In the genomic region with DNA sequence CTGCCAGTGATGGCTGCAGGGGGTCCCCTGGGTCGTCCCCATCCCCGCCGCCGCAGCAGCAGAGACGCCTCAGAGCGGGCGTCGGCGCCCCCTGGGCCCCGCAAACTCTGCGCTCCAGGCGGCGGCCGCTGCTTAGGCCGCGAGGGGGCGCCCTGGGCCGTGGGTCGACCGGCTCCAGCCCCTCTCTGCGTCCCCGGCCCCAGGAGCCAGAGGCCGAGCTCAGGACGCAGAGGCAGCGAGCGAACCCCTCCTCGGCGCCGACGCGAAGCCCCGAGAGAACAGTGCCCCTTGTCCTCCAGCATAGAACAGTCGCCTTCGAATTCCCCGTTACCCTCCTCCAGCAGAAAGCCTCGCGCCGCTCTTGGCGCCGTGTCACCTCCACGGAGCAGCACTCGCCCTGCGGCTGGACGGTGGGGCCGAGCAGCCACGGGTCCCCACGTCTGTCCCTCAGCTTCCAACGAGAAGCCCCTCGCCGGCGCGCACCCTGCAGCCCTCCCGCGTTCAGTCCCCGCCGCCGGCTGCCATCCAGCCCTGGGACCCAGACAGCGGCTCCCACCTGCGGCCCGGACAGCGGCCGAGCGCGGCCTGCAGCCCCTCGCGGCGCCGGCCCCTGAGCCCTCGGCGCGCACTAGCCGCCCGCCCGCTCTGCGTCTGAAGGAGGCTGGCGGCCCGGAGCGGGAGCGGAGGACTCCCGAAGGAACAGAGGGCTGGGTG, we compare ENCODE assay signal across 1 cellular context.
TF ChIP-seq lines count a peak whose summit lies in the region.

No MANE protein-coding gene starts in this region.

TF ChIP-seq in K562, 482 proteins besides CTCF, POLR2A, EP300 and RAD21 (continued from another document and continues in another):
- TF ChIP-seq ZKSCAN8 (CRISPR knock-in tag; IDR thresholded peaks at IDR 0.05) (no peak), ZNF699 (CRISPR knock-in tag; IDR thresholded peaks at IDR 0.05; ENCODE audit: insufficient replicate concordance) (no peak), ZEB2 (IDR thresholded peaks at IDR 0.05) (no peak), GATAD2A (IDR thresholded peaks at IDR 0.05) (peak; percentile 74; the same call in 1 of the 2 replicates), CREM (IDR thresholded peaks at IDR 0.05; ENCODE audit: low read depth) (peak; percentile 19; the same call in 1 of the 2 replicates), ZNF583 (CRISPR knock-in tag; IDR thresholded peaks at IDR 0.05) (no peak), GATAD2B (IDR thresholded peaks at IDR 0.05; ENCODE audit: borderline replicate concordance) (peak; percentile 18; the same call in 1 of the 2 replicates), FOXJ2 (tag; IDR thresholded peaks at IDR 0.05) (no peak), ZFX (CRISPR knock-in tag; IDR thresholded peaks at IDR 0.05) (peak; percentile 81), THRAP3 (IDR thresholded peaks at IDR 0.05; ENCODE audit: borderline replicate concordance) (no peak), TFAM (CRISPR knock-in tag; conservative IDR thresholded peaks at IDR 0.05) (no peak), ZNF431 (CRISPR knock-in tag; IDR thresholded peaks at IDR 0.05) (0 out of 2 replicates have a peak, but pooled peaks have one; percentile 47), PCBP2 (IDR thresholded peaks at IDR 0.05; ENCODE audit: low read depth, low read length, poor library complexity, severe bottlenecking) (no peak), NFIC (IDR thresholded peaks at IDR 0.05) (peak; percentile 57), POLR2G (IDR thresholded peaks at IDR 0.05; ENCODE audit: low read depth, low read length) (peak; percentile 53), ZKSCAN1 (IDR thresholded peaks at IDR 0.05; ENCODE audit: low read depth, low read length) (0 out of 2 replicates have a peak, but pooled peaks have one; percentile 12), XRCC5 (IDR thresholded peaks at IDR 0.05; ENCODE audit: low read depth, low read length) (peak; percentile 53; the same call in 1 of the 2 replicates)
- TF ChIP-seq, protein P1, sequence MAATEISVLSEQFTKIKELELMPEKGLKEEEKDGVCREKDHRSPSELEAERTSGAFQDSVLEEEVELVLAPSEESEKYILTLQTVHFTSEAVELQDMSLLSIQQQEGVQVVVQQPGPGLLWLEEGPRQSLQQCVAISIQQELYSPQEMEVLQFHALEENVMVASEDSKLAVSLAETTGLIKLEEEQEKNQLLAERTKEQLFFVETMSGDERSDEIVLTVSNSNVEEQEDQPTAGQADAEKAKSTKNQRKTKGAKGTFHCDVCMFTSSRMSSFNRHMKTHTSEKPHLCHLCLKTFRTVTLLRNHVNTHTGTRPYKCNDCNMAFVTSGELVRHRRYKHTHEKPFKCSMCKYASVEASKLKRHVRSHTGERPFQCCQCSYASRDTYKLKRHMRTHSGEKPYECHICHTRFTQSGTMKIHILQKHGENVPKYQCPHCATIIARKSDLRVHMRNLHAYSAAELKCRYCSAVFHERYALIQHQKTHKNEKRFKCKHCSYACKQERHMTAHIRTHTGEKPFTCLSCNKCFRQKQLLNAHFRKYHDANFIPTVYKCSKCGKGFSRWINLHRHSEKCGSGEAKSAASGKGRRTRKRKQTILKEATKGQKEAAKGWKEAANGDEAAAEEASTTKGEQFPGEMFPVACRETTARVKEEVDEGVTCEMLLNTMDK (IDR thresholded peaks at IDR 0.05; ENCODE audit: borderline replicate concordance, insufficient read depth, low read depth, low read length, poor library complexity, severe bottlenecking) = peak; percentile 88
- TF ChIP-seq, protein P2, sequence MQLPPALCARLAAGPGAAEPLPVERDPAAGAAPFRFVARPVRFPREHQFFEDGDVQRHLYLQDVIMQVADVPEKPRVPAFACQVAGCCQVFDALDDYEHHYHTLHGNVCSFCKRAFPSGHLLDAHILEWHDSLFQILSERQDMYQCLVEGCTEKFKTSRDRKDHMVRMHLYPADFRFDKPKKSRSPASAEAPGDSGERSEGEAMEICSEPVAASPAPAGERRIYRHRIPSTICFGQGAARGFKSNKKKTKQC (CRISPR knock-in tag; IDR thresholded peaks at IDR 0.05) = 0 out of 2 replicates have a peak, but pooled peaks have one; percentile 47
- TF ChIP-seq, protein P3, sequence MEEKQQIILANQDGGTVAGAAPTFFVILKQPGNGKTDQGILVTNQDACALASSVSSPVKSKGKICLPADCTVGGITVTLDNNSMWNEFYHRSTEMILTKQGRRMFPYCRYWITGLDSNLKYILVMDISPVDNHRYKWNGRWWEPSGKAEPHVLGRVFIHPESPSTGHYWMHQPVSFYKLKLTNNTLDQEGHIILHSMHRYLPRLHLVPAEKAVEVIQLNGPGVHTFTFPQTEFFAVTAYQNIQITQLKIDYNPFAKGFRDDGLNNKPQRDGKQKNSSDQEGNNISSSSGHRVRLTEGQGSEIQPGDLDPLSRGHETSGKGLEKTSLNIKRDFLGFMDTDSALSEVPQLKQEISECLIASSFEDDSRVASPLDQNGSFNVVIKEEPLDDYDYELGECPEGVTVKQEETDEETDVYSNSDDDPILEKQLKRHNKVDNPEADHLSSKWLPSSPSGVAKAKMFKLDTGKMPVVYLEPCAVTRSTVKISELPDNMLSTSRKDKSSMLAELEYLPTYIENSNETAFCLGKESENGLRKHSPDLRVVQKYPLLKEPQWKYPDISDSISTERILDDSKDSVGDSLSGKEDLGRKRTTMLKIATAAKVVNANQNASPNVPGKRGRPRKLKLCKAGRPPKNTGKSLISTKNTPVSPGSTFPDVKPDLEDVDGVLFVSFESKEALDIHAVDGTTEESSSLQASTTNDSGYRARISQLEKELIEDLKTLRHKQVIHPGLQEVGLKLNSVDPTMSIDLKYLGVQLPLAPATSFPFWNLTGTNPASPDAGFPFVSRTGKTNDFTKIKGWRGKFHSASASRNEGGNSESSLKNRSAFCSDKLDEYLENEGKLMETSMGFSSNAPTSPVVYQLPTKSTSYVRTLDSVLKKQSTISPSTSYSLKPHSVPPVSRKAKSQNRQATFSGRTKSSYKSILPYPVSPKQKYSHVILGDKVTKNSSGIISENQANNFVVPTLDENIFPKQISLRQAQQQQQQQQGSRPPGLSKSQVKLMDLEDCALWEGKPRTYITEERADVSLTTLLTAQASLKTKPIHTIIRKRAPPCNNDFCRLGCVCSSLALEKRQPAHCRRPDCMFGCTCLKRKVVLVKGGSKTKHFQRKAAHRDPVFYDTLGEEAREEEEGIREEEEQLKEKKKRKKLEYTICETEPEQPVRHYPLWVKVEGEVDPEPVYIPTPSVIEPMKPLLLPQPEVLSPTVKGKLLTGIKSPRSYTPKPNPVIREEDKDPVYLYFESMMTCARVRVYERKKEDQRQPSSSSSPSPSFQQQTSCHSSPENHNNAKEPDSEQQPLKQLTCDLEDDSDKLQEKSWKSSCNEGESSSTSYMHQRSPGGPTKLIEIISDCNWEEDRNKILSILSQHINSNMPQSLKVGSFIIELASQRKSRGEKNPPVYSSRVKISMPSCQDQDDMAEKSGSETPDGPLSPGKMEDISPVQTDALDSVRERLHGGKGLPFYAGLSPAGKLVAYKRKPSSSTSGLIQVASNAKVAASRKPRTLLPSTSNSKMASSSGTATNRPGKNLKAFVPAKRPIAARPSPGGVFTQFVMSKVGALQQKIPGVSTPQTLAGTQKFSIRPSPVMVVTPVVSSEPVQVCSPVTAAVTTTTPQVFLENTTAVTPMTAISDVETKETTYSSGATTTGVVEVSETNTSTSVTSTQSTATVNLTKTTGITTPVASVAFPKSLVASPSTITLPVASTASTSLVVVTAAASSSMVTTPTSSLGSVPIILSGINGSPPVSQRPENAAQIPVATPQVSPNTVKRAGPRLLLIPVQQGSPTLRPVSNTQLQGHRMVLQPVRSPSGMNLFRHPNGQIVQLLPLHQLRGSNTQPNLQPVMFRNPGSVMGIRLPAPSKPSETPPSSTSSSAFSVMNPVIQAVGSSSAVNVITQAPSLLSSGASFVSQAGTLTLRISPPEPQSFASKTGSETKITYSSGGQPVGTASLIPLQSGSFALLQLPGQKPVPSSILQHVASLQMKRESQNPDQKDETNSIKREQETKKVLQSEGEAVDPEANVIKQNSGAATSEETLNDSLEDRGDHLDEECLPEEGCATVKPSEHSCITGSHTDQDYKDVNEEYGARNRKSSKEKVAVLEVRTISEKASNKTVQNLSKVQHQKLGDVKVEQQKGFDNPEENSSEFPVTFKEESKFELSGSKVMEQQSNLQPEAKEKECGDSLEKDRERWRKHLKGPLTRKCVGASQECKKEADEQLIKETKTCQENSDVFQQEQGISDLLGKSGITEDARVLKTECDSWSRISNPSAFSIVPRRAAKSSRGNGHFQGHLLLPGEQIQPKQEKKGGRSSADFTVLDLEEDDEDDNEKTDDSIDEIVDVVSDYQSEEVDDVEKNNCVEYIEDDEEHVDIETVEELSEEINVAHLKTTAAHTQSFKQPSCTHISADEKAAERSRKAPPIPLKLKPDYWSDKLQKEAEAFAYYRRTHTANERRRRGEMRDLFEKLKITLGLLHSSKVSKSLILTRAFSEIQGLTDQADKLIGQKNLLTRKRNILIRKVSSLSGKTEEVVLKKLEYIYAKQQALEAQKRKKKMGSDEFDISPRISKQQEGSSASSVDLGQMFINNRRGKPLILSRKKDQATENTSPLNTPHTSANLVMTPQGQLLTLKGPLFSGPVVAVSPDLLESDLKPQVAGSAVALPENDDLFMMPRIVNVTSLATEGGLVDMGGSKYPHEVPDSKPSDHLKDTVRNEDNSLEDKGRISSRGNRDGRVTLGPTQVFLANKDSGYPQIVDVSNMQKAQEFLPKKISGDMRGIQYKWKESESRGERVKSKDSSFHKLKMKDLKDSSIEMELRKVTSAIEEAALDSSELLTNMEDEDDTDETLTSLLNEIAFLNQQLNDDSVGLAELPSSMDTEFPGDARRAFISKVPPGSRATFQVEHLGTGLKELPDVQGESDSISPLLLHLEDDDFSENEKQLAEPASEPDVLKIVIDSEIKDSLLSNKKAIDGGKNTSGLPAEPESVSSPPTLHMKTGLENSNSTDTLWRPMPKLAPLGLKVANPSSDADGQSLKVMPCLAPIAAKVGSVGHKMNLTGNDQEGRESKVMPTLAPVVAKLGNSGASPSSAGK (IDR thresholded peaks at IDR 0.05) = peak; percentile 53; the same call in 1 of the 2 replicates
- TF ChIP-seq, protein P4, sequence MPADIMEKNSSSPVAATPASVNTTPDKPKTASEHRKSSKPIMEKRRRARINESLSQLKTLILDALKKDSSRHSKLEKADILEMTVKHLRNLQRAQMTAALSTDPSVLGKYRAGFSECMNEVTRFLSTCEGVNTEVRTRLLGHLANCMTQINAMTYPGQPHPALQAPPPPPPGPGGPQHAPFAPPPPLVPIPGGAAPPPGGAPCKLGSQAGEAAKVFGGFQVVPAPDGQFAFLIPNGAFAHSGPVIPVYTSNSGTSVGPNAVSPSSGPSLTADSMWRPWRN (IDR thresholded peaks at IDR 0.05; ENCODE audit: low read depth) = no peak
- TF ChIP-seq, protein P5, sequence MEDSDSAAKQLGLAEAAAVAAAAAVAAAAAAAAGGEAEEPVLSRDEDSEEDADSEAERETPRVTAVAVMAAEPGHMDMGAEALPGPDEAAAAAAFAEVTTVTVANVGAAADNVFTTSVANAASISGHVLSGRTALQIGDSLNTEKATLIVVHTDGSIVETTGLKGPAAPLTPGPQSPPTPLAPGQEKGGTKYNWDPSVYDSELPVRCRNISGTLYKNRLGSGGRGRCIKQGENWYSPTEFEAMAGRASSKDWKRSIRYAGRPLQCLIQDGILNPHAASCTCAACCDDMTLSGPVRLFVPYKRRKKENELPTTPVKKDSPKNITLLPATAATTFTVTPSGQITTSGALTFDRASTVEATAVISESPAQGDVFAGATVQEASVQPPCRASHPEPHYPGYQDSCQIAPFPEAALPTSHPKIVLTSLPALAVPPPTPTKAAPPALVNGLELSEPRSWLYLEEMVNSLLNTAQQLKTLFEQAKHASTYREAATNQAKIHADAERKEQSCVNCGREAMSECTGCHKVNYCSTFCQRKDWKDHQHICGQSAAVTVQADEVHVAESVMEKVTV (CRISPR knock-in tag; IDR thresholded peaks at IDR 0.05) = 0 out of 2 replicates have a peak, but pooled peaks have one; percentile 44
- TF ChIP-seq, protein P6, sequence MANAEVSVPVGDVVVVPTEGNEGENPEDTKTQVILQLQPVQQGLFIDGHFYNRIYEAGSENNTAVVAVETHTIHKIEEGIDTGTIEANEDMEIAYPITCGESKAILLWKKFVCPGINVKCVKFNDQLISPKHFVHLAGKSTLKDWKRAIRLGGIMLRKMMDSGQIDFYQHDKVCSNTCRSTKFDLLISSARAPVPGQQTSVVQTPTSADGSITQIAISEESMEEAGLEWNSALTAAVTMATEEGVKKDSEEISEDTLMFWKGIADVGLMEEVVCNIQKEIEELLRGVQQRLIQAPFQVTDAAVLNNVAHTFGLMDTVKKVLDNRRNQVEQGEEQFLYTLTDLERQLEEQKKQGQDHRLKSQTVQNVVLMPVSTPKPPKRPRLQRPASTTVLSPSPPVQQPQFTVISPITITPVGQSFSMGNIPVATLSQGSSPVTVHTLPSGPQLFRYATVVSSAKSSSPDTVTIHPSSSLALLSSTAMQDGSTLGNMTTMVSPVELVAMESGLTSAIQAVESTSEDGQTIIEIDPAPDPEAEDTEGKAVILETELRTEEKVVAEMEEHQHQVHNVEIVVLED (CRISPR knock-in tag; IDR thresholded peaks at IDR 0.05) = peak; percentile 10; the same call in 1 of the 2 replicates
- TF ChIP-seq, protein P7, sequence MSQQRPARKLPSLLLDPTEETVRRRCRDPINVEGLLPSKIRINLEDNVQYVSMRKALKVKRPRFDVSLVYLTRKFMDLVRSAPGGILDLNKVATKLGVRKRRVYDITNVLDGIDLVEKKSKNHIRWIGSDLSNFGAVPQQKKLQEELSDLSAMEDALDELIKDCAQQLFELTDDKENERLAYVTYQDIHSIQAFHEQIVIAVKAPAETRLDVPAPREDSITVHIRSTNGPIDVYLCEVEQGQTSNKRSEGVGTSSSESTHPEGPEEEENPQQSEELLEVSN (IDR thresholded peaks at IDR 0.05; ENCODE audit: borderline replicate concordance in 1 of 2, extremely low read depth in 1 of 2, insufficient read depth in 1 of 2, insufficient read length in 1 of 2, low read depth in 1 of 2, low read length in 1 of 2, poor library complexity in 1 of 2, severe bottlenecking in 1 of 2) = peak; percentile 24 to 47
- TF ChIP-seq, protein P8, sequence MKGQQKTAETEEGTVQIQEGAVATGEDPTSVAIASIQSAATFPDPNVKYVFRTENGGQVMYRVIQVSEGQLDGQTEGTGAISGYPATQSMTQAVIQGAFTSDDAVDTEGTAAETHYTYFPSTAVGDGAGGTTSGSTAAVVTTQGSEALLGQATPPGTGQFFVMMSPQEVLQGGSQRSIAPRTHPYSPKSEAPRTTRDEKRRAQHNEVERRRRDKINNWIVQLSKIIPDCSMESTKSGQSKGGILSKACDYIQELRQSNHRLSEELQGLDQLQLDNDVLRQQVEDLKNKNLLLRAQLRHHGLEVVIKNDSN (CRISPR knock-in tag; IDR thresholded peaks at IDR 0.05) = no peak
